8 cellular contexts compared by ENCODE assay signal in genomic region chr10:114303556-114303955, GRCh38.
DNase-seq lines count a peak whose midpoint lies in the region; ATAC-seq, FAIRE-seq and TF ChIP-seq lines count a peak whose summit lies in the region.

No MANE protein-coding gene starts in this region.

- peaks cover 4% of the 10 kb centered on the region; the same call in 1 of the 2 replicates for H4K20me1 ChIP-seq in IMR-90 (ENCODE audit: insufficient read depth, low read length)

- H3K27me3 Mint-ChIP-seq in endothelial cell (ENCODE audit: unreplicated experiment): peaks cover 9% of the 10 kb centered on the region

- H3K27ac ChIP-seq in right atrium auricular region (no peak overlapping the region), IMR-90 (ENCODE audit: insufficient read depth, low read length) (no peak overlapping the region), uterus (peak overlapping the region; percentile 52 to 69), small intestine (ENCODE audit: low read depth in 1 of 2, low read length in 1 of 2) (no peak overlapping the region)

- 0 out of 2 replicates have a peak overlapping the region, but pooled peaks have one; percentile 15 for H3K4me2 ChIP-seq in IMR-90 (ENCODE audit: low read depth, low read length)

- no peak for FAIRE-seq in small intestine (lab: Jason Lieb, UNC)

- DNase-seq in cardiac septum (ENCODE audit: low spot score) (peak; percentile 41), right atrium auricular region (ENCODE audit: low spot score) (no peak), IMR-90 (no peak), endothelial cell (ENCODE audit: low spot score) (no peak), uterus (no peak), small intestine (no peak)

- H3K23ac ChIP-seq in IMR-90 (ENCODE audit: low read depth, low read length): no peak overlapping the region

- dilution Hi-C loops in IMR-90 (cut with HindIII; ENCODE audit: low sequenced_read_pairs, unreplicated experiment): no loop called here

- no peak overlapping the region for H2AK5ac ChIP-seq in IMR-90 (ENCODE audit: low read depth, low read length)

- no peak overlapping the region for H3K9ac ChIP-seq in IMR-90 (ENCODE audit: low read depth, low read length)

- no peak overlapping the region for H3K18ac ChIP-seq in IMR-90 (ENCODE audit: low read depth, low read length)

- in situ Hi-C loops in IMR-90 (cut with MboI; ENCODE audit: low sequenced_read_pairs): loop anchor here (5.0 to 10.0 kb wide), 3 partner anchors 244 to 821 kb away; no protein-coding TSS in a partner anchor

- no peak overlapping the region for H2BK20ac ChIP-seq in IMR-90 (ENCODE audit: low read depth, low read length)

- H3K9me1 ChIP-seq in IMR-90 (ENCODE audit: insufficient read depth, low read length): peaks cover 7% of the 10 kb centered on the region

- WGBS in IMR-90 (ENCODE audit: extremely low coverage in 2 of 2, insufficient read length in 1 of 2), 2 experiments: 60% methylated on average over 7 of the region's 10 CpGs; no CpG with 5 or more reads in 1 of the 2 experiments
- WGBS in small intestine, 3 donors: 67 to 72% (median 69%) methylated on average over 10 of the region's 10 CpGs

- H3K4me3 ChIP-seq in right atrium auricular region (no peak overlapping the region), IMR-90 (ENCODE audit: insufficient read depth, low read depth, low read length) (no peak overlapping the region), uterus (no peak overlapping the region), small intestine (ENCODE audit: low read depth in 1 of 2, low read length in 2 of 2) (no peak overlapping the region)

- peak overlapping the region; percentile 76 for H3K4me3 Mint-ChIP-seq in endothelial cell (ENCODE audit: unreplicated experiment)

- H3K79me1 ChIP-seq in IMR-90 (ENCODE audit: low read depth in 1 of 2, low read length in 2 of 2): no peaks in the 10 kb centered on the region

- no peak overlapping the region for H4K5ac ChIP-seq in IMR-90 (ENCODE audit: low read depth, low read length)

- no peak overlapping the region for H2BK15ac ChIP-seq in IMR-90 (ENCODE audit: low read depth, low read length)

- H3K9me3 Mint-ChIP-seq in endothelial cell (ENCODE audit: unreplicated experiment): no peaks in the 10 kb centered on the region

- no peaks in the 10 kb centered on the region for H3K36me3 Mint-ChIP-seq in endothelial cell (ENCODE audit: low read depth, unreplicated experiment)

- H3K4me1 ChIP-seq in right atrium auricular region (peaks cover 0 to 18% of the 10 kb centered on the region in 2 donors), IMR-90 (ENCODE audit: control insufficient read depth, insufficient read depth, low read length) (peaks cover 10% of the 10 kb centered on the region), uterus (peaks cover 0 to 7% of the 10 kb centered on the region in 2 donors), small intestine (ENCODE audit: control insufficient read depth in 2 of 2, insufficient read depth in 1 of 2, low read depth in 1 of 2, low read length in 1 of 2) (no peaks in the 10 kb centered on the region)

- no TSS peak for BruUV-seq in IMR-90 (replicated peaks; lab: Mats Ljungman, UMichigan)

- H4K91ac ChIP-seq in IMR-90 (ENCODE audit: insufficient read depth, low read depth, low read length): no peak overlapping the region

- peaks cover 9% of the 10 kb centered on the region for H3K4me1 Mint-ChIP-seq in endothelial cell (ENCODE audit: unreplicated experiment)

- H3K36me3 ChIP-seq in right atrium auricular region (peaks cover 4% of the 10 kb centered on the region), IMR-90 (ENCODE audit: control insufficient read depth, insufficient read depth, low read length) (no peaks in the 10 kb centered on the region), uterus (no peaks in the 10 kb centered on the region), small intestine (ENCODE audit: control insufficient read depth in 2 of 2, insufficient read depth in 2 of 2, low read length in 2 of 2) (peaks cover 0 to 4% of the 10 kb centered on the region in 2 donors)

- no peak overlapping the region for H3K56ac ChIP-seq in IMR-90 (ENCODE audit: extremely low read depth, insufficient read depth, low read length)

- CTCF ChIA-PET in IMR-90 (lab: Yijun Ruan, JAX): interaction anchor here (0.6 to 2.1 kb wide), 23 partner anchors 10 to 518 kb away, joined by 3 to 17 read pairs (median 4); partner anchors contain the start of gene FHIP2A

- no peak overlapping the region for H2BK5ac ChIP-seq in IMR-90 (ENCODE audit: low read depth, low read length, poor library complexity, severe bottlenecking)

- intact Hi-C loops in cardiac septum (cut with DNase I): loop anchor here (5.0 to 10.0 kb wide), 6 partner anchors 101 to 489 kb away; partner anchors contain the start of gene AFAP1L2
- intact Hi-C loops in IMR-90 (cut with micrococcal nuclease): loop anchor here (5.0 to 10.0 kb wide), 5 partner anchors 331 to 824 kb away; no protein-coding TSS in a partner anchor
- intact Hi-C loops in uterus (cut with DNase I; ENCODE audit: low total_unique reads): loop anchor here (10.0 kb wide), 2 partner anchors 101 to 131 kb away; partner anchors contain the start of gene AFAP1L2

- H2BK120ac ChIP-seq in IMR-90 (ENCODE audit: low read depth, low read length): peak overlapping the region; percentile 20; the same call in 1 of the 2 replicates

- H3K9me3 ChIP-seq in right atrium auricular region (no peaks in the 10 kb centered on the region), IMR-90 (ENCODE audit: control insufficient read depth, insufficient read depth, low read length) (no peaks in the 10 kb centered on the region), uterus (no peaks in the 10 kb centered on the region), small intestine (ENCODE audit: control insufficient read depth, low read depth) (no peaks in the 10 kb centered on the region)

- no peak overlapping the region; the same call in 1 of the 2 replicates for H3K14ac ChIP-seq in IMR-90 (replicated peaks; ENCODE audit: low read depth, low read length)

- peak overlapping the region; percentile 22; the same call in 1 of the 2 replicates for H3K4ac ChIP-seq in IMR-90 (ENCODE audit: low read depth, low read length)

- no peak overlapping the region for H2AK9ac ChIP-seq in IMR-90 (replicated peaks; ENCODE audit: low read depth, low read length, poor library complexity)

- no peak overlapping the region for H4K8ac ChIP-seq in IMR-90 (ENCODE audit: low read depth in 2 of 2, low read length in 2 of 2)

- H2AFZ ChIP-seq in IMR-90 (replicated peaks; ENCODE audit: low read length, poor library complexity): peak overlapping the region; percentile 55

- no peak for TF ChIP-seq RAD21 in IMR-90 (IDR thresholded peaks at IDR 0.05; ENCODE audit: low read length)

- TF ChIP-seq POLR2A in IMR-90 (IDR thresholded peaks at IDR 0.05; ENCODE audit: low read depth, low read length): no peak
- no peak for TF ChIP-seq POLR2A in uterus (IDR thresholded peaks at IDR 0.05)

- TF ChIP-seq CTCF in right atrium auricular region (IDR thresholded peaks at IDR 0.05): no peak
- no peak for TF ChIP-seq CTCF in IMR-90 (conservative IDR thresholded peaks at IDR 0.05; ENCODE audit: low read depth, low read length)
- no peak for TF ChIP-seq CTCF in endothelial cell (IDR thresholded peaks at IDR 0.05; ENCODE audit: unreplicated experiment)
- TF ChIP-seq CTCF in uterus (IDR thresholded peaks at IDR 0.05): no peak

- H3K27ac Mint-ChIP-seq in endothelial cell (ENCODE audit: unreplicated experiment): no peak overlapping the region

- H3K27me3 ChIP-seq in right atrium auricular region (no peaks in the 10 kb centered on the region), IMR-90 (ENCODE audit: control insufficient read depth, insufficient read depth, low read length) (peaks cover 12% of the 10 kb centered on the region), uterus (no peaks in the 10 kb centered on the region), small intestine (ENCODE audit: control insufficient read depth in 2 of 2, insufficient read depth in 2 of 2, low read length in 2 of 2) (no peaks in the 10 kb centered on the region)

- ATAC-seq in IMR-90 (ENCODE audit: low read depth) (no peak), GM18858 (IDR thresholded peaks at IDR 0.05; ENCODE audit: unreplicated experiment) (no peak), HG02973 (IDR thresholded peaks at IDR 0.05; ENCODE audit: unreplicated experiment) (no peak)

- POLR2A ChIA-PET in IMR-90 (lab: Charles Lee; ENCODE audit: unreplicated experiment): interaction anchor here (1.0 kb wide), 1 partner anchor 156 kb away, joined by 3 read pairs; no protein-coding TSS in a partner anchor

TF ChIP-seq in IMR-90, 13 proteins besides CTCF, POLR2A, EP300 and RAD21:
- TF ChIP-seq SMC3 (IDR thresholded peaks at IDR 0.05; ENCODE audit: low read depth, low read length) (no peak), CHD1 (IDR thresholded peaks at IDR 0.05; ENCODE audit: low read depth, low read length) (no peak), FOS (IDR thresholded peaks at IDR 0.05; ENCODE audit: low read depth, low read length) (no peak), NFE2L2 (IDR thresholded peaks at IDR 0.05; ENCODE audit: low read depth, low read length) (no peak), RFX5 (IDR thresholded peaks at IDR 0.05; ENCODE audit: low read depth, low read length) (no peak), MAZ (IDR thresholded peaks at IDR 0.05; ENCODE audit: borderline replicate concordance, low read depth, low read length) (no peak)

Comparison
In these comparisons a context has a peak if more than half of its experiments do, and no peak if none do; other contexts are left out.
1. H3K27ac ChIP-seq: peak in uterus (2 of 2); none in right atrium auricular region (0 of 2), IMR-90 (single experiment) and small intestine (0 of 2).